ENCODE assay signal across 19 cellular contexts in genomic region chr6:45722876-45723275, GRCh38.
DNase-seq lines count a peak whose midpoint lies in the region; ATAC-seq, FAIRE-seq and TF ChIP-seq lines count a peak whose summit lies in the region.
"Had no signal": no experiment of that assay in that cellular context is flagged by ENCODE, and none has a peak within 500 bp of the region (broad histone marks: within the 10 kb centered on the region; RNA-seq: fewer than 3 reads in every experiment).

No MANE protein-coding gene starts in this region.

- H3K9me3 ChIP-seq in PC-3 (ENCODE audit: low read length) = no peaks in the 10 kb centered on the region
- H3K9me3 ChIP-seq in mucosa of descending colon = no peaks in the 10 kb centered on the region

- no peaks in the 10 kb centered on the region for H3K79me2 ChIP-seq in GM23338 (replicated peaks; ENCODE audit: insufficient read depth)
- H3K79me2 ChIP-seq in PC-3 (ENCODE audit: low read length) = no peaks in the 10 kb centered on the region

- FAIRE-seq in GM12891 (lab: Jason Lieb, UNC) = no peak
- FAIRE-seq: A204.1 had no signal

- no peaks in the 10 kb centered on the region for H3F3A ChIP-seq in GM23338 (replicated peaks; ENCODE audit: low read depth)
- H3F3A ChIP-seq in PC-3 (ENCODE audit: low read length, unreplicated experiment) = no peaks in the 10 kb centered on the region

- no peak for TF ChIP-seq POLR2A in GM12891 (IDR thresholded peaks at IDR 0.05; ENCODE audit: low read depth, low read length)

- POLR2A ChIA-PET in PC-3 (lab: Charles Lee; ENCODE audit: unreplicated experiment) = no interaction called here

- no peaks in the 10 kb centered on the region; the same call in 2 of the 3 replicates for H3K9me3 Mint-ChIP-seq in GM23338

- no peaks in the 10 kb centered on the region for H3K36me3 Mint-ChIP-seq in GM23338 (ENCODE audit: low read depth)

- H3K4me1 ChIP-seq in GM23338 (ENCODE audit: insufficient read depth) = no peaks in the 10 kb centered on the region
- H3K4me1 ChIP-seq in PC-3 (ENCODE audit: insufficient read depth, low read length) = no peaks in the 10 kb centered on the region
- H3K4me1 ChIP-seq in foreskin keratinocyte = no peaks in the 10 kb centered on the region
- H3K4me1 ChIP-seq in mucosa of descending colon (ENCODE audit: low read depth) = no peaks in the 10 kb centered on the region

- no peak for DNase-seq in GM23338 (ENCODE audit: low spot score)
- DNase-seq in PC-3 = peak; percentile 29
- DNase-seq in foreskin keratinocyte = peak; percentile 82 to 92
- no peak for DNase-seq in mucosa of descending colon
- no peak for DNase-seq in CD1c-positive myeloid dendritic cell (ENCODE audit: extremely low spot score)
- no peak for DNase-seq in GDM1 (lab: John Stamatoyannopoulos, UW)
- DNase-seq in AML-193 (lab: John Stamatoyannopoulos, UW) = no peak
- no peak for DNase-seq in GM12891 (ENCODE audit: insufficient read length, low spot score)
- DNase-seq: CD4-positive, alpha-beta memory T cell; DMS79; H7; HFFc6; NCI-H1105 treated with DMSO at 0.1 percent for 48 hours; NCI-H187; NCI-H2227 treated with DMSO at 0.1 percent for 48 hours; NCI-H524; NCI-H82; RPMI8226 had no signal

- CTCF ChIA-PET in PC-3 (lab: Charles Lee) = interaction anchor here (1.7 kb wide), 1 partner anchor 8 kb away, joined by 3 read pairs; no protein-coding TSS in a partner anchor

- no peak overlapping the region for H3K27ac Mint-ChIP-seq in GM23338
- H3K27ac Mint-ChIP-seq: CD4-positive, alpha-beta memory T cell; HFFc6 had no signal

- no peaks in the 10 kb centered on the region for H3K4me1 Mint-ChIP-seq in GM23338
- H3K4me1 Mint-ChIP-seq: CD4-positive, alpha-beta memory T cell had no signal

- no peaks in the 10 kb centered on the region for H3K36me3 ChIP-seq in GM23338 (ENCODE audit: insufficient read depth)
- H3K36me3 ChIP-seq in PC-3 (ENCODE audit: low read depth, low read length) = no peaks in the 10 kb centered on the region
- H3K36me3 ChIP-seq in mucosa of descending colon (ENCODE audit: low read depth) = no peaks in the 10 kb centered on the region

- no peak overlapping the region for H3K27ac ChIP-seq in GM23338 (ENCODE audit: low read depth)
- no peak overlapping the region for H3K27ac ChIP-seq in PC-3 (ENCODE audit: low read length)
- H3K27ac ChIP-seq in foreskin keratinocyte = no peak overlapping the region

- ATAC-seq in GM23338 (no peak), PC-3 (no peak), foreskin keratinocyte (peak; percentile 70), mucosa of descending colon (peak; percentile 43)

- no peaks in the 10 kb centered on the region for H3K9me2 ChIP-seq in GM23338 (ENCODE audit: insufficient read depth)
- no peaks in the 10 kb centered on the region for H3K9me2 ChIP-seq in PC-3 (replicated peaks; ENCODE audit: low read length)

- TF ChIP-seq CTCF in GM23338 (conservative IDR thresholded peaks at IDR 0.05; ENCODE audit: low read depth in 2 of 2) (no peak), PC-3 (conservative IDR thresholded peaks at IDR 0.05; ENCODE audit: low read depth, low read length) (no peak), foreskin keratinocyte (conservative IDR thresholded peaks at IDR 0.05) (no peak), mucosa of descending colon (IDR thresholded peaks at IDR 0.05) (no peak)

- BruUV-seq in PC-3 (replicated peaks; lab: Mats Ljungman, UMichigan) = no TSS peak

- no peak overlapping the region for H3K9ac ChIP-seq in PC-3 (ENCODE audit: low read length)

- H3K4me3 Mint-ChIP-seq in GM23338 = no peak overlapping the region
- H3K4me3 Mint-ChIP-seq: CD4-positive, alpha-beta memory T cell; HFFc6 had no signal

- no peaks in the 10 kb centered on the region for H3K27me3 Mint-ChIP-seq in GM23338 (ENCODE audit: insufficient read depth, low read depth, poor library complexity)

- H3K4me2 ChIP-seq in GM23338 (no peak overlapping the region), PC-3 (ENCODE audit: low read length) (no peak overlapping the region)

- intact Hi-C loops in PC-3 (cut with micrococcal nuclease) (no loop called here), mucosa of descending colon (cut with DNase I, micrococcal nuclease) (no loop called here)

- H3K27me3 ChIP-seq in GM23338 (ENCODE audit: insufficient read depth) (no peaks in the 10 kb centered on the region), PC-3 (ENCODE audit: low read length) (no peaks in the 10 kb centered on the region), foreskin keratinocyte (no peaks in the 10 kb centered on the region)

- H2AFZ ChIP-seq in GM23338 (peak overlapping the region; percentile 9; the same call in 1 of the 2 replicates), PC-3 (ENCODE audit: low read length) (no peak overlapping the region)

- H3K4me3 ChIP-seq in GM23338 = no peak overlapping the region
- H3K4me3 ChIP-seq in PC-3 (ENCODE audit: low read length) = no peak overlapping the region
- H3K4me3 ChIP-seq in mucosa of descending colon = no peak overlapping the region

- H4K20me1 ChIP-seq in GM23338 (replicated peaks; ENCODE audit: insufficient read depth) (no peaks in the 10 kb centered on the region), PC-3 (ENCODE audit: low read length) (no peaks in the 10 kb centered on the region)

TF ChIP-seq in GM23338, 12 proteins besides CTCF, POLR2A, EP300 and RAD21 (continues in another document):
- TF ChIP-seq EZH2phosphoT487 (IDR thresholded peaks at IDR 0.05; ENCODE audit: unreplicated experiment) = no peak
- no peak for TF ChIP-seq EZH2 (IDR thresholded peaks at IDR 0.05; ENCODE audit: low read depth, unreplicated experiment)
- no peak for TF ChIP-seq ZNF114 (CRISPR knock-in tag; IDR thresholded peaks at IDR 0.05)
- no peak for TF ChIP-seq ZNF331 (CRISPR knock-in tag; IDR thresholded peaks at IDR 0.05; ENCODE audit: low read depth)
- no peak for TF ChIP-seq POLR2AphosphoS5 (IDR thresholded peaks at IDR 0.05; ENCODE audit: low read depth)

TF ChIP-seq in GM12891, 5 proteins besides CTCF, POLR2A, EP300 and RAD21:
- no peak for TF ChIP-seq PAX5 (IDR thresholded peaks at IDR 0.05; ENCODE audit: insufficient read depth, low read length, severe bottlenecking)
- no peak for TF ChIP-seq TAF1 (IDR thresholded peaks at IDR 0.05; ENCODE audit: low read depth, low read length)
- TF ChIP-seq SPI1 (IDR thresholded peaks at IDR 0.05; ENCODE audit: low read depth, low read length) = no peak
- no peak for TF ChIP-seq POU2F2 (IDR thresholded peaks at IDR 0.05; ENCODE audit: low read depth, low read length)
- TF ChIP-seq POLR2AphosphoS5 (IDR thresholded peaks at IDR 0.05; ENCODE audit: low read depth, low read length) = no peak
TF ChIP-seq in GM12891: peak in this region for 0.

Comparison
In these comparisons a context has a peak if more than half of its experiments do, and no peak if none do; other contexts are left out.
1. ATAC-seq: peak in foreskin keratinocyte (single experiment) and mucosa of descending colon (single experiment); none in GM23338 (single experiment) and PC-3 (single experiment).
2. DNase-seq: peak in PC-3 (single experiment) and foreskin keratinocyte (2 of 2); none in GM23338 (single experiment), mucosa of descending colon (0 of 3), CD1c-positive myeloid dendritic cell (single experiment), GDM1 (single experiment), AML-193 (0 of 2) and GM12891 (single experiment).